15 cellular contexts compared by ENCODE assay signal in the genomic region with DNA sequence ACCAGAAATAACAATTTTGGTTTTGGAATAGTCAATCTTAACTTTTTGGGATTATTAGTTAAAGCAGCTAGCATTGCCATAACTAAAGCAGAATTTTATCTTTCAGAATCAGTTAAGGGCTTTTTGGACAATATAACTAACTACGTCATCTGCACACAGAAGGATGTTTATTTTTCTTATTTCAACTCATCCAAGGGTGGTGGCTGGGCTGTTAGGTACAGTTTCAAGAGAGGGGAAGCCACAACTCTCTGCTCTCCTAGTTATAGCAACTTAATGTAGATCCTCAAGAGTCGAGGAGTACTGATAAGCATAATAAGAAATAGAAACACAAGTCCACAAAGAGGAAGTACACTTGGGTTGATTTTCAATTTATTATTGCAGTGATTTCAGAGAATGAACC.
DNase-seq lines count a peak whose midpoint lies in the region; ATAC-seq and TF ChIP-seq lines count a peak whose summit lies in the region.
"Had no signal": no experiment of that assay in that cellular context is flagged by ENCODE, and none has a peak within 500 bp of the region (broad histone marks: within the 10 kb centered on the region; RNA-seq: fewer than 3 reads in every experiment).

No MANE protein-coding gene starts in this region.

- peaks cover 4% of the 10 kb centered on the region for H3K27me3 ChIP-seq in left ventricle myocardium inferior (ENCODE audit: low read depth)
- H3K27me3 ChIP-seq: colonic mucosa had no signal

- TF ChIP-seq CTCF in natural killer cell (IDR thresholded peaks at IDR 0.05) (no peak), left ventricle myocardium inferior (IDR thresholded peaks at IDR 0.05; ENCODE audit: borderline replicate concordance) (no peak)

- no peak overlapping the region for H3K4me3 ChIP-seq in left ventricle myocardium inferior
- H3K4me3 ChIP-seq: colonic mucosa, gastroesophageal sphincter had no signal

- H3K9me3 ChIP-seq in left ventricle myocardium inferior (replicated peaks) = no peaks in the 10 kb centered on the region
- H3K9me3 ChIP-seq: colonic mucosa, gastroesophageal sphincter had no signal

- H3K9me3 Mint-ChIP-seq in natural killer cell treated with Interleukin-12 subunit alpha and Interleukin-12 subunit beta and Interleukin-15 and Interleukin-18, amount 100 ng/mL, for 72 hours = no peaks in the 10 kb centered on the region
- H3K9me3 Mint-ChIP-seq in natural killer cell = no peaks in the 10 kb centered on the region

- peaks cover 21 to 22% of the 10 kb centered on the region in 2 donors for H3K27me3 Mint-ChIP-seq in natural killer cell treated with Interleukin-12 subunit alpha and Interleukin-12 subunit beta and Interleukin-15 and Interleukin-18, amount 100 ng/mL, for 72 hours
- H3K27me3 Mint-ChIP-seq in natural killer cell (ENCODE audit: low read depth in 2 of 2) = peaks cover 12 to 33% of the 10 kb centered on the region in 2 donors

- DNase-seq in natural killer cell treated with Interleukin-12 subunit alpha and Interleukin-12 subunit beta and Interleukin-15 and Interleukin-18, amount 100 ng/mL, for 72 hours (ENCODE audit: low spot score) = no peak
- DNase-seq in natural killer cell (no peak), OCI-M1 (lab: John Stamatoyannopoulos, UW) (peak; percentile 50), dermis blood vessel endothelial cell (peak; percentile 39), COR-L47 (lab: John Stamatoyannopoulos, UW) (no peak), left ventricle myocardium inferior (no peak)
- no peak for DNase-seq in stimulated activated CD4-positive, alpha-beta T cell treated with anti-CD3 and anti-CD28 coated beads, Interleukin-4, amount 100 ng/mL, for 1 hour
- DNase-seq: colonic mucosa; NCI-H1417; NCI-H82; stimulated activated CD4-positive, alpha-beta T cell treated with anti-CD3 and anti-CD28 coated beads, Interleukin-2, amount 100 ng/mL, for 48 hours; WERI-Rb-1 had no signal

- peaks cover 30% of the 10 kb centered on the region for H3K4me1 ChIP-seq in left ventricle myocardium inferior
- H3K4me1 ChIP-seq: colonic mucosa had no signal

- no peaks in the 10 kb centered on the region for H3K36me3 Mint-ChIP-seq in natural killer cell treated with Interleukin-12 subunit alpha and Interleukin-12 subunit beta and Interleukin-15 and Interleukin-18, amount 100 ng/mL, for 72 hours
- H3K36me3 Mint-ChIP-seq in natural killer cell = no peaks in the 10 kb centered on the region

- peak overlapping the region; percentile 32 for H3K4me3 Mint-ChIP-seq in natural killer cell treated with Interleukin-12 subunit alpha and Interleukin-12 subunit beta and Interleukin-15 and Interleukin-18, amount 100 ng/mL, for 72 hours
- no peak overlapping the region for H3K4me3 Mint-ChIP-seq in natural killer cell

- H3K36me3 ChIP-seq in left ventricle myocardium inferior = no peaks in the 10 kb centered on the region
- H3K36me3 ChIP-seq: colonic mucosa, gastroesophageal sphincter, WERI-Rb-1 had no signal

- H3K4me1 Mint-ChIP-seq in natural killer cell treated with Interleukin-12 subunit alpha and Interleukin-12 subunit beta and Interleukin-15 and Interleukin-18, amount 100 ng/mL, for 72 hours (ENCODE audit: low read depth in 2 of 2) = peaks cover 15 to 17% of the 10 kb centered on the region in 2 donors
- H3K4me1 Mint-ChIP-seq in natural killer cell = no peaks in the 10 kb centered on the region

- H3K27ac Mint-ChIP-seq in natural killer cell treated with Interleukin-12 subunit alpha and Interleukin-12 subunit beta and Interleukin-15 and Interleukin-18, amount 100 ng/mL, for 72 hours = peak overlapping the region in 1 of 2 donors; percentile 18
- H3K27ac Mint-ChIP-seq in natural killer cell = no peak overlapping the region

- intact Hi-C loops in natural killer cell (cut with micrococcal nuclease) = no loop called here
- intact Hi-C loops in left ventricle myocardium inferior (cut with micrococcal nuclease) = no loop called here

- ATAC-seq in natural killer cell treated with Interleukin-12 subunit alpha and Interleukin-12 subunit beta and Interleukin-15 and Interleukin-18, amount 100 ng/mL, for 72 hours = no peak
- ATAC-seq in natural killer cell (no peak), HG03460 (IDR thresholded peaks at IDR 0.05; ENCODE audit: unreplicated experiment) (no peak)
- ATAC-seq: gastroesophageal sphincter had no signal

- H3K27ac ChIP-seq in left ventricle myocardium inferior (replicated peaks) = no peak overlapping the region
- H3K27ac ChIP-seq: colonic mucosa, gastroesophageal sphincter, parathyroid adenoma, WERI-Rb-1 had no signal

Comparison
In these comparisons a context has a peak if more than half of its experiments do, and no peak if none do; other contexts are left out.
1. DNase-seq: peak in OCI-M1 (single experiment) and dermis blood vessel endothelial cell (single experiment); none in natural killer cell treated with Interleukin-12 subunit alpha and Interleukin-12 subunit beta and Interleukin-15 and Interleukin-18, amount 100 ng/mL, for 72 hours (single experiment), natural killer cell (single experiment), COR-L47 (single experiment), left ventricle myocardium inferior (single experiment) and stimulated activated CD4-positive, alpha-beta T cell treated with anti-CD3 and anti-CD28 coated beads, Interleukin-4, amount 100 ng/mL, for 1 hour (single experiment).